Comparison of ENCODE assay signal across 26 cellular contexts in genomic region chr10:57288754-57289153, GRCh38.
A peak's percentile ranks its signal among the peaks of the same experiment; 100 is the strongest.
DNase-seq lines count a peak whose midpoint lies in the region; ATAC-seq, FAIRE-seq and TF ChIP-seq lines count a peak whose summit lies in the region.
"Had no signal": no experiment of that assay in that cellular context is flagged by ENCODE, and none has a peak within 500 bp of the region (broad histone marks: within the 10 kb centered on the region; RNA-seq: fewer than 3 reads in every experiment).

No MANE protein-coding gene starts in this region.

- H3K4me1 ChIP-seq in HepG2 (ENCODE audit: insufficient read depth, low read length), result no peaks in the 10 kb centered on the region
- no peaks in the 10 kb centered on the region for H3K4me1 ChIP-seq in right lobe of liver
- H3K4me1 ChIP-seq: BE2C, BLaER1 had no signal

- in situ Hi-C loops in HepG2 (cut with HindIII; ENCODE audit: extremely low pct_ligation_motif_present, low pct_unique_long_range_greater_than_20kb), result no loop called here

- DNase-seq in HepG2 (ENCODE audit: low spot score), result no peak
- DNase-seq in right lobe of liver, result no peak
- no peak for DNase-seq in SW 1271 (lab: John Stamatoyannopoulos, UW)
- no peak for DNase-seq in HuH-7 (ENCODE audit: low spot score)
- DNase-seq: 8988T; ACHN; BE2C; C1 segment of cervical spinal cord; CD4-positive, alpha-beta memory T cell; CD4-positive, CD25-positive, alpha-beta regulatory T cell; CD8-positive, alpha-beta memory T cell; COR-L47; DMS 273 treated with DMSO at 0.1 percent for 48 hours; DMS153; DMS53; DMS79; DND-41; EL; GDM1 had no signal

- no peaks in the 10 kb centered on the region for H3K79me2 ChIP-seq in HepG2 (ENCODE audit: insufficient read depth, low read length)

- TF ChIP-seq POLR2A in HepG2 (IDR thresholded peaks at IDR 0.05; ENCODE audit: insufficient read depth in 1 of 2, low read depth in 2 of 2, low read length in 2 of 2), result no peak
- TF ChIP-seq POLR2A in right lobe of liver (IDR thresholded peaks at IDR 0.05), result no peak

- no peaks in the 10 kb centered on the region for H4K20me1 ChIP-seq in HepG2 (ENCODE audit: insufficient read depth, low read length)
- H4K20me1 ChIP-seq: BLaER1 had no signal

- H3K27ac ChIP-seq in HepG2 (ENCODE audit: extremely low read length, insufficient read depth, low read length) (no peak overlapping the region), right lobe of liver (no peak overlapping the region)
- H3K27ac ChIP-seq: BLaER1 had no signal

- FAIRE-seq in HepG2 (lab: Jason Lieb, UNC), result no peak
- FAIRE-seq in colon (lab: Jason Lieb, UNC), result peak; percentile 5
- FAIRE-seq: A204.1, GM12878, GM12892, GM18507, GM19239 had no signal

- intact Hi-C loops in HepG2 (cut with micrococcal nuclease; ENCODE audit: unreplicated experiment) (no loop called here), right lobe of liver (cut with DNase I) (no loop called here)

- TF ChIP-seq RAD21 in HepG2 (CRISPR knock-in tag; IDR thresholded peaks at IDR 0.05), result no peak

- TF ChIP-seq CTCF in HepG2 (CRISPR knock-in tag; IDR thresholded peaks at IDR 0.05), result no peak
- no peak for TF ChIP-seq CTCF in right lobe of liver (IDR thresholded peaks at IDR 0.05)

- no peak overlapping the region for H3K4me3 ChIP-seq in HepG2 (replicated peaks in 1 of 3; ENCODE audit: insufficient read depth in 1 of 3, low read depth in 2 of 3, low read length in 3 of 3)
- H3K4me3 ChIP-seq in right lobe of liver, result no peak overlapping the region
- H3K4me3 ChIP-seq: BLaER1, GM12878 had no signal

- no peaks in the 10 kb centered on the region for H3K27me3 ChIP-seq in HepG2 (ENCODE audit: control insufficient read depth in 1 of 2, insufficient read depth in 2 of 2, low read length in 2 of 2)
- H3K27me3 ChIP-seq in right lobe of liver, result no peaks in the 10 kb centered on the region
- H3K27me3 ChIP-seq: BE2C, BLaER1 had no signal

- H3K9ac ChIP-seq in HepG2 (ENCODE audit: insufficient read depth, low read depth, low read length), result no peak overlapping the region
- H3K9ac ChIP-seq: BLaER1 had no signal

- no peak overlapping the region for H3K4me2 ChIP-seq in HepG2 (ENCODE audit: low read depth, low read length)
- H3K4me2 ChIP-seq: BLaER1 had no signal

- TF ChIP-seq EP300 in HepG2 (IDR thresholded peaks at IDR 0.05; ENCODE audit: low read depth in 2 of 2, low read length in 2 of 2), result no peak
- no peak for TF ChIP-seq EP300 in HepG2 (CRISPR knock-in tag; IDR thresholded peaks at IDR 0.05; ENCODE audit: borderline replicate concordance)

- CTCF ChIA-PET in HepG2 (lab: Yijun Ruan, JAX; ENCODE audit: low intra/inter-chr PET ratio, low total read pairs), result no interaction called here

- no TSS peak for BruUV-seq in HepG2 (replicated peaks; lab: Mats Ljungman, UMichigan)

- POLR2A ChIA-PET in HepG2 (lab: Yijun Ruan, JAX), result no interaction called here

- ATAC-seq in HepG2 (no peak), right lobe of liver (no peak)
- ATAC-seq: GM12878 had no signal

- H3K9me3 ChIP-seq in HepG2 (ENCODE audit: low read length) (no peaks in the 10 kb centered on the region), right lobe of liver (peaks cover 0 to 6% (median 0%) of the 10 kb centered on the region in 4 donors)
- H3K9me3 ChIP-seq: BE2C, BLaER1 had no signal

- H2AFZ ChIP-seq in HepG2 (ENCODE audit: low read length), result no peak overlapping the region

- H3K36me3 ChIP-seq in HepG2 (replicated peaks in 1 of 2; ENCODE audit: control insufficient read depth in 1 of 2, insufficient read depth in 2 of 2, low read length in 2 of 2) (no peaks in the 10 kb centered on the region), right lobe of liver (no peaks in the 10 kb centered on the region)
- H3K36me3 ChIP-seq: BE2C, BLaER1 had no signal

TF ChIP-seq in HepG2, 621 proteins besides CTCF, POLR2A, EP300 and RAD21:
- TF ChIP-seq PCBP2 (optimal IDR thresholded peaks at IDR 0.05; ENCODE audit: low read depth, low read length, poor library complexity, severe bottlenecking) (no peak), SKI (IDR thresholded peaks at IDR 0.05; ENCODE audit: partially characterized antibody) (no peak), ZNF816 (CRISPR knock-in tag; IDR thresholded peaks at IDR 0.05; ENCODE audit: borderline replicate concordance) (no peak), MAFK (conservative IDR thresholded peaks at IDR 0.05 in 1 of 2, IDR thresholded peaks at IDR 0.05 in 1 of 2; ENCODE audit: low read length in 2 of 2) (peak; percentile 9 to 36; a peak in 1 of 4 replicates)
